1 cellular context compared by ENCODE assay signal in the genomic region with DNA sequence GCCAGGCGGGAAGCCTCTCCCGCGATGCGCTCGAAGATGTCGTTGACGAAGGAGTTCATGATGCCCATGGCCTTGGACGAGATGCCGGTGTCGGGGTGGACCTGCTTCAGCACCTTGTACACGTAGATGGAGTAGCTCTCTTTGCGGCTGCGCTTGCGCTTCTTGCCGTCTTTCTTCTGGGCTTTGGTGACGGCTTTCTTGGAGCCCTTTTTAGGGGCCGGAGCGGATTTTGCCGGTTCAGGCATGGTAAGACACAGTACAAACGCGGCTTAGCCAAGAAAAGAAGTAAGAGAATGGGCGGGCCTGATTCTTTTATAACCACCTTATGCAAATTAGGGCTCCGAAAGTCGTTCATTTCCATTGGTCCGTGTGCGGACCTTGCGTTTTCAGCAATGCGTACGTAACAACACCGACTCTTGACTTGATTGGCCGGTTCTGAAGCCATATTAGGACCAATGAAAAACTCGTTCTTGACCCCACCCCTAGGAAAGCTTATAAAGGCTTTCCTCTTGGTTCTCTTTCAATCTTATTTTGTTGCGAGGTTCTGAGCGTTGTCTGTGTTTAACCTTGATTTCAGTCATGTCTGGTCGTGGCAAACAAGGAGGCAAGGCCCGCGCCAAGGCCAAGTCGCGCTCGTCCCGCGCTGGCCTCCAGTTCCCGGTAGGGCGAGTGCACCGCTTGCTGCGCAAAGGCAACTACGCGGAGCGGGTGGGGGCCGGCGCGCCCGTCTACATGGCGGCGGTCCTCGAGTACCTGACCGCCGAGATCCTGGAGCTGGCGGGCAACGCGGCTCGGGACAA.
A peak's percentile ranks its signal among the peaks of the same experiment; 100 is the strongest.
TF ChIP-seq lines count a peak whose summit lies in the region.

No MANE protein-coding gene starts in this region.

TF ChIP-seq in HepG2, 621 proteins besides CTCF, POLR2A, EP300 and RAD21 (continued from another document and continues in another):
- peak; percentile 97 for TF ChIP-seq ZC3H4 (CRISPR knock-in tag; IDR thresholded peaks at IDR 0.05; ENCODE audit: borderline replicate concordance)
- peak; percentile 40 for TF ChIP-seq JARID2 (CRISPR knock-in tag; IDR thresholded peaks at IDR 0.05; ENCODE audit: insufficient replicate concordance)
- no peak; the same call in 1 of the 2 replicates for TF ChIP-seq SOX13 (IDR thresholded peaks at IDR 0.05)
- peak in 1 of 2 experiments; percentile 13; a peak in 1 of 4 replicates for TF ChIP-seq SOX13 (CRISPR knock-in tag; conservative IDR thresholded peaks at IDR 0.05 in 1 of 2, IDR thresholded peaks at IDR 0.05 in 1 of 2)
- TF ChIP-seq SETDB1 (CRISPR knock-in tag; IDR thresholded peaks at IDR 0.05; ENCODE audit: borderline replicate concordance): no peak
- no peak; the same call in 1 of the 2 replicates for TF ChIP-seq KLF6 (CRISPR knock-in tag; IDR thresholded peaks at IDR 0.05)
- peak; percentile 96; the same call in 1 of the 2 replicates for TF ChIP-seq KLF15 (CRISPR knock-in tag; IDR thresholded peaks at IDR 0.05; ENCODE audit: borderline replicate concordance)
- TF ChIP-seq TBX2 (CRISPR knock-in tag; IDR thresholded peaks at IDR 0.05; ENCODE audit: borderline replicate concordance): 0 out of 2 replicates have a peak, but pooled peaks have one; percentile 10
- TF ChIP-seq U2AF1 (optimal IDR thresholded peaks at IDR 0.05; ENCODE audit: low read depth, low read length): no peak
- peak; percentile 83 for TF ChIP-seq SAP130 (CRISPR knock-in tag; IDR thresholded peaks at IDR 0.05; ENCODE audit: low read depth)
- TF ChIP-seq ZC3H13 (CRISPR knock-in tag; IDR thresholded peaks at IDR 0.05): peak; percentile 58
- TF ChIP-seq FOXP1 (IDR thresholded peaks at IDR 0.05): no peak
- TF ChIP-seq FOXP1 (CRISPR knock-in tag; IDR thresholded peaks at IDR 0.05): no peak
- TF ChIP-seq, protein P1, sequence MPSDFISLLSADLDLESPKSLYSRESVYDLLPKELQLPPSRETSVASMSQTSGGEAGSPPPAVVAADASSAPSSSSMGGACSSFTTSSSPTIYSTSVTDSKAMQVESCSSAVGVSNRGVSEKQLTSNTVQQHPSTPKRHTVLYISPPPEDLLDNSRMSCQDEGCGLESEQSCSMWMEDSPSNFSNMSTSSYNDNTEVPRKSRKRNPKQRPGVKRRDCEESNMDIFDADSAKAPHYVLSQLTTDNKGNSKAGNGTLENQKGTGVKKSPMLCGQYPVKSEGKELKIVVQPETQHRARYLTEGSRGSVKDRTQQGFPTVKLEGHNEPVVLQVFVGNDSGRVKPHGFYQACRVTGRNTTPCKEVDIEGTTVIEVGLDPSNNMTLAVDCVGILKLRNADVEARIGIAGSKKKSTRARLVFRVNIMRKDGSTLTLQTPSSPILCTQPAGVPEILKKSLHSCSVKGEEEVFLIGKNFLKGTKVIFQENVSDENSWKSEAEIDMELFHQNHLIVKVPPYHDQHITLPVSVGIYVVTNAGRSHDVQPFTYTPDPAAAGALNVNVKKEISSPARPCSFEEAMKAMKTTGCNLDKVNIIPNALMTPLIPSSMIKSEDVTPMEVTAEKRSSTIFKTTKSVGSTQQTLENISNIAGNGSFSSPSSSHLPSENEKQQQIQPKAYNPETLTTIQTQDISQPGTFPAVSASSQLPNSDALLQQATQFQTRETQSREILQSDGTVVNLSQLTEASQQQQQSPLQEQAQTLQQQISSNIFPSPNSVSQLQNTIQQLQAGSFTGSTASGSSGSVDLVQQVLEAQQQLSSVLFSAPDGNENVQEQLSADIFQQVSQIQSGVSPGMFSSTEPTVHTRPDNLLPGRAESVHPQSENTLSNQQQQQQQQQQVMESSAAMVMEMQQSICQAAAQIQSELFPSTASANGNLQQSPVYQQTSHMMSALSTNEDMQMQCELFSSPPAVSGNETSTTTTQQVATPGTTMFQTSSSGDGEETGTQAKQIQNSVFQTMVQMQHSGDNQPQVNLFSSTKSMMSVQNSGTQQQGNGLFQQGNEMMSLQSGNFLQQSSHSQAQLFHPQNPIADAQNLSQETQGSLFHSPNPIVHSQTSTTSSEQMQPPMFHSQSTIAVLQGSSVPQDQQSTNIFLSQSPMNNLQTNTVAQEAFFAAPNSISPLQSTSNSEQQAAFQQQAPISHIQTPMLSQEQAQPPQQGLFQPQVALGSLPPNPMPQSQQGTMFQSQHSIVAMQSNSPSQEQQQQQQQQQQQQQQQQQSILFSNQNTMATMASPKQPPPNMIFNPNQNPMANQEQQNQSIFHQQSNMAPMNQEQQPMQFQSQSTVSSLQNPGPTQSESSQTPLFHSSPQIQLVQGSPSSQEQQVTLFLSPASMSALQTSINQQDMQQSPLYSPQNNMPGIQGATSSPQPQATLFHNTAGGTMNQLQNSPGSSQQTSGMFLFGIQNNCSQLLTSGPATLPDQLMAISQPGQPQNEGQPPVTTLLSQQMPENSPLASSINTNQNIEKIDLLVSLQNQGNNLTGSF (CRISPR knock-in tag; IDR thresholded peaks at IDR 0.05): 0 out of 2 replicates have a peak, but pooled peaks have one; percentile 72
- TF ChIP-seq, protein P2, sequence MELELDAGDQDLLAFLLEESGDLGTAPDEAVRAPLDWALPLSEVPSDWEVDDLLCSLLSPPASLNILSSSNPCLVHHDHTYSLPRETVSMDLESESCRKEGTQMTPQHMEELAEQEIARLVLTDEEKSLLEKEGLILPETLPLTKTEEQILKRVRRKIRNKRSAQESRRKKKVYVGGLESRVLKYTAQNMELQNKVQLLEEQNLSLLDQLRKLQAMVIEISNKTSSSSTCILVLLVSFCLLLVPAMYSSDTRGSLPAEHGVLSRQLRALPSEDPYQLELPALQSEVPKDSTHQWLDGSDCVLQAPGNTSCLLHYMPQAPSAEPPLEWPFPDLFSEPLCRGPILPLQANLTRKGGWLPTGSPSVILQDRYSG (CRISPR knock-in tag; IDR thresholded peaks at IDR 0.05): peak; percentile 21; the same call in 1 of the 2 replicates
- TF ChIP-seq KLF12 (CRISPR knock-in tag; IDR thresholded peaks at IDR 0.05; ENCODE audit: borderline replicate concordance): peak; percentile 57
- TF ChIP-seq ZNF224 (CRISPR knock-in tag; IDR thresholded peaks at IDR 0.05): no peak
- TF ChIP-seq SP4 (CRISPR knock-in tag; IDR thresholded peaks at IDR 0.05): peak; percentile 64; the same call in 1 of the 2 replicates
- TF ChIP-seq ZMYM3 (CRISPR knock-in tag; IDR thresholded peaks at IDR 0.05): no peak
- peak; percentile 69; the same call in 1 of the 2 replicates for TF ChIP-seq ZBTB7B (CRISPR knock-in tag; IDR thresholded peaks at IDR 0.05)
- peak; percentile 16; the same call in 1 of the 3 replicates for TF ChIP-seq MXI1 (IDR thresholded peaks at IDR 0.05; ENCODE audit: borderline replicate concordance, low read depth, low read length)
- peak; percentile 29; the same call in 1 of the 2 replicates for TF ChIP-seq ZFP1 (CRISPR knock-in tag; IDR thresholded peaks at IDR 0.05)
- 0 out of 2 replicates have a peak, but pooled peaks have one; percentile 18 for TF ChIP-seq TEAD2 (CRISPR knock-in tag; IDR thresholded peaks at IDR 0.05)
- TF ChIP-seq YEATS4 (CRISPR knock-in tag; IDR thresholded peaks at IDR 0.05; ENCODE audit: borderline replicate concordance): 0 out of 2 replicates have a peak, but pooled peaks have one; percentile 22
- no peak; the same call in 1 of the 2 replicates for TF ChIP-seq ZNF232 (CRISPR knock-in tag; IDR thresholded peaks at IDR 0.05; ENCODE audit: borderline replicate concordance)
- TF ChIP-seq, protein P3, sequence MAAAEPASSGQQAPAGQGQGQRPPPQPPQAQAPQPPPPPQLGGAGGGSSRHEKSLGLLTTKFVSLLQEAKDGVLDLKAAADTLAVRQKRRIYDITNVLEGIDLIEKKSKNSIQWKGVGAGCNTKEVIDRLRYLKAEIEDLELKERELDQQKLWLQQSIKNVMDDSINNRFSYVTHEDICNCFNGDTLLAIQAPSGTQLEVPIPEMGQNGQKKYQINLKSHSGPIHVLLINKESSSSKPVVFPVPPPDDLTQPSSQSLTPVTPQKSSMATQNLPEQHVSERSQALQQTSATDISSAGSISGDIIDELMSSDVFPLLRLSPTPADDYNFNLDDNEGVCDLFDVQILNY (CRISPR knock-in tag; conservative IDR thresholded peaks at IDR 0.05): peak; percentile 71
- TF ChIP-seq ZNF160 (CRISPR knock-in tag; IDR thresholded peaks at IDR 0.05): 0 out of 2 replicates have a peak, but pooled peaks have one; percentile 31
- peak; percentile 21; the same call in 1 of the 2 replicates for TF ChIP-seq SIN3B (IDR thresholded peaks at IDR 0.05; ENCODE audit: low read length)
- TF ChIP-seq ZNF629 (CRISPR knock-in tag; conservative IDR thresholded peaks at IDR 0.05): 0 out of 2 replicates have a peak, but pooled peaks have one; percentile 27
- TF ChIP-seq, protein P4, sequence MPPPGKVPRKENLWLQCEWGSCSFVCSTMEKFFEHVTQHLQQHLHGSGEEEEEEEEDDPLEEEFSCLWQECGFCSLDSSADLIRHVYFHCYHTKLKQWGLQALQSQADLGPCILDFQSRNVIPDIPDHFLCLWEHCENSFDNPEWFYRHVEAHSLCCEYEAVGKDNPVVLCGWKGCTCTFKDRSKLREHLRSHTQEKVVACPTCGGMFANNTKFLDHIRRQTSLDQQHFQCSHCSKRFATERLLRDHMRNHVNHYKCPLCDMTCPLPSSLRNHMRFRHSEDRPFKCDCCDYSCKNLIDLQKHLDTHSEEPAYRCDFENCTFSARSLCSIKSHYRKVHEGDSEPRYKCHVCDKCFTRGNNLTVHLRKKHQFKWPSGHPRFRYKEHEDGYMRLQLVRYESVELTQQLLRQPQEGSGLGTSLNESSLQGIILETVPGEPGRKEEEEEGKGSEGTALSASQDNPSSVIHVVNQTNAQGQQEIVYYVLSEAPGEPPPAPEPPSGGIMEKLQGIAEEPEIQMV (CRISPR knock-in tag; IDR thresholded peaks at IDR 0.05; ENCODE audit: low read depth): peak; percentile 81
- TF ChIP-seq ZNF256 (CRISPR knock-in tag; conservative IDR thresholded peaks at IDR 0.05): peak; percentile 86; the same call in 1 of the 2 replicates
- TF ChIP-seq TARDBP (CRISPR knock-in tag; IDR thresholded peaks at IDR 0.05): no peak; the same call in none of the 2 replicates
- TF ChIP-seq, protein P5, sequence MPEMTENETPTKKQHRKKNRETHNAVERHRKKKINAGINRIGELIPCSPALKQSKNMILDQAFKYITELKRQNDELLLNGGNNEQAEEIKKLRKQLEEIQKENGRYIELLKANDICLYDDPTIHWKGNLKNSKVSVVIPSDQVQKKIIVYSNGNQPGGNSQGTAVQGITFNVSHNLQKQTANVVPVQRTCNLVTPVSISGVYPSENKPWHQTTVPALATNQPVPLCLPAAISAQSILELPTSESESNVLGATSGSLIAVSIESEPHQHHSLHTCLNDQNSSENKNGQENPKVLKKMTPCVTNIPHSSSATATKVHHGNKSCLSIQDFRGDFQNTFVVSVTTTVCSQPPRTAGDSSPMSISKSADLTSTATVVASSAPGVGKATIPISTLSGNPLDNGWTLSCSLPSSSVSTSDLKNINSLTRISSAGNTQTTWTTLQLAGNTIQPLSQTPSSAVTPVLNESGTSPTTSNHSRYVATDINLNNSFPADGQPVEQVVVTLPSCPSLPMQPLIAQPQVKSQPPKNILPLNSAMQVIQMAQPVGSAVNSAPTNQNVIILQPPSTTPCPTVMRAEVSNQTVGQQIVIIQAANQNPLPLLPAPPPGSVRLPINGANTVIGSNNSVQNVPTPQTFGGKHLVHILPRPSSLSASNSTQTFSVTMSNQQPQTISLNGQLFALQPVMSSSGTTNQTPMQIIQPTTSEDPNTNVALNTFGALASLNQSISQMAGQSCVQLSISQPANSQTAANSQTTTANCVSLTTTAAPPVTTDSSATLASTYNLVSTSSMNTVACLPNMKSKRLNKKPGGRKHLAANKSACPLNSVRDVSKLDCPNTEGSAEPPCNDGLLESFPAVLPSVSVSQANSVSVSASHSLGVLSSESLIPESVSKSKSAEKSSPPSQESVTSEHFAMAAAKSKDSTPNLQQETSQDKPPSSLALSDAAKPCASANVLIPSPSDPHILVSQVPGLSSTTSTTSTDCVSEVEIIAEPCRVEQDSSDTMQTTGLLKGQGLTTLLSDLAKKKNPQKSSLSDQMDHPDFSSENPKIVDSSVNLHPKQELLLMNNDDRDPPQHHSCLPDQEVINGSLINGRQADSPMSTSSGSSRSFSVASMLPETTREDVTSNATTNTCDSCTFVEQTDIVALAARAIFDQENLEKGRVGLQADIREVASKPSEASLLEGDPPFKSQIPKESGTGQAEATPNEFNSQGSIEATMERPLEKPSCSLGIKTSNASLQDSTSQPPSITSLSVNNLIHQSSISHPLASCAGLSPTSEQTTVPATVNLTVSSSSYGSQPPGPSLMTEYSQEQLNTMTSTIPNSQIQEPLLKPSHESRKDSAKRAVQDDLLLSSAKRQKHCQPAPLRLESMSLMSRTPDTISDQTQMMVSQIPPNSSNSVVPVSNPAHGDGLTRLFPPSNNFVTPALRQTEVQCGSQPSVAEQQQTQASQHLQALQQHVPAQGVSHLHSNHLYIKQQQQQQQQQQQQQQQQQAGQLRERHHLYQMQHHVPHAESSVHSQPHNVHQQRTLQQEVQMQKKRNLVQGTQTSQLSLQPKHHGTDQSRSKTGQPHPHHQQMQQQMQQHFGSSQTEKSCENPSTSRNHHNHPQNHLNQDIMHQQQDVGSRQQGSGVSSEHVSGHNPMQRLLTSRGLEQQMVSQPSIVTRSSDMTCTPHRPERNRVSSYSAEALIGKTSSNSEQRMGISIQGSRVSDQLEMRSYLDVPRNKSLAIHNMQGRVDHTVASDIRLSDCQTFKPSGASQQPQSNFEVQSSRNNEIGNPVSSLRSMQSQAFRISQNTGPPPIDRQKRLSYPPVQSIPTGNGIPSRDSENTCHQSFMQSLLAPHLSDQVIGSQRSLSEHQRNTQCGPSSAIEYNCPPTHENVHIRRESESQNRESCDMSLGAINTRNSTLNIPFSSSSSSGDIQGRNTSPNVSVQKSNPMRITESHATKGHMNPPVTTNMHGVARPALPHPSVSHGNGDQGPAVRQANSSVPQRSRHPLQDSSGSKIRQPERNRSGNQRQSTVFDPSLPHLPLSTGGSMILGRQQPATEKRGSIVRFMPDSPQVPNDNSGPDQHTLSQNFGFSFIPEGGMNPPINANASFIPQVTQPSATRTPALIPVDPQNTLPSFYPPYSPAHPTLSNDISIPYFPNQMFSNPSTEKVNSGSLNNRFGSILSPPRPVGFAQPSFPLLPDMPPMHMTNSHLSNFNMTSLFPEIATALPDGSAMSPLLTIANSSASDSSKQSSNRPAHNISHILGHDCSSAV (CRISPR knock-in tag; IDR thresholded peaks at IDR 0.05; ENCODE audit: borderline replicate concordance): no peak
- TF ChIP-seq, protein P6, sequence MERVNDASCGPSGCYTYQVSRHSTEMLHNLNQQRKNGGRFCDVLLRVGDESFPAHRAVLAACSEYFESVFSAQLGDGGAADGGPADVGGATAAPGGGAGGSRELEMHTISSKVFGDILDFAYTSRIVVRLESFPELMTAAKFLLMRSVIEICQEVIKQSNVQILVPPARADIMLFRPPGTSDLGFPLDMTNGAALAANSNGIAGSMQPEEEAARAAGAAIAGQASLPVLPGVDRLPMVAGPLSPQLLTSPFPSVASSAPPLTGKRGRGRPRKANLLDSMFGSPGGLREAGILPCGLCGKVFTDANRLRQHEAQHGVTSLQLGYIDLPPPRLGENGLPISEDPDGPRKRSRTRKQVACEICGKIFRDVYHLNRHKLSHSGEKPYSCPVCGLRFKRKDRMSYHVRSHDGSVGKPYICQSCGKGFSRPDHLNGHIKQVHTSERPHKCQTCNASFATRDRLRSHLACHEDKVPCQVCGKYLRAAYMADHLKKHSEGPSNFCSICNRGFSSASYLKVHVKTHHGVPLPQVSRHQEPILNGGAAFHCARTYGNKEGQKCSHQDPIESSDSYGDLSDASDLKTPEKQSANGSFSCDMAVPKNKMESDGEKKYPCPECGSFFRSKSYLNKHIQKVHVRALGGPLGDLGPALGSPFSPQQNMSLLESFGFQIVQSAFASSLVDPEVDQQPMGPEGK (CRISPR knock-in tag; IDR thresholded peaks at IDR 0.05): peak; percentile 70
